ENCODE assay signal across 8 cellular contexts in the genomic region with DNA sequence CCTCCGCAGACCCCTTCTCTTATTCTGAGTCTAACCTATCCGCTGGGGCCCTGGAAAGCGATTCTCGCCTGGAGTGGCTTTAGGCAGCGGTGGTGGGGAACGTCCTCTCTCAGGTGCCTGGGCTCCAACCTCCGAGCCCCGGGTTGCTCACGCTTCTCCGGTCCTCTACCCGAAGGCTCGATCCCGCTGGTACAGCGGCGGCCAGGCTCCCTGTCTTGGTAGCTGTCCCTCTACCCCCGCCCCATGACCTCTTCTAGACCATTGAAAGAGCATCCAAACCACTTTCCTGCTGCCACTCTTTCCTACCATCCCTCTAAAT. TPM values are rescaled to one million over a fixed set of nuclear protein-coding genes. Genes with fewer than 3 reads are reported as not detected.
A peak's percentile ranks its signal among the peaks of the same experiment; 100 is the strongest.
DNase-seq lines count a peak whose midpoint lies in the region; ATAC-seq and TF ChIP-seq lines count a peak whose summit lies in the region.

No MANE protein-coding gene starts in this region.

- no peaks in the 10 kb centered on the region for H3K36me3 Mint-ChIP-seq in activated CD8-positive, alpha-beta T cell treated with anti-CD3 and anti-CD28 coated beads, Interleukin-2, amount 10 ng/mL, durations not matched to agents 7 days and 5 days (ENCODE audit: low read depth)
- H3K36me3 Mint-ChIP-seq in glutamatergic neuron (ENCODE audit: unreplicated experiment) (peaks cover 5% of the 10 kb centered on the region), progenitor cell of endocrine pancreas (ENCODE audit: insufficient read depth) (no peaks in the 10 kb centered on the region)

- H3K9me3 ChIP-seq in HUES64 (ENCODE audit: insufficient read depth, low read depth, low read length) = no peaks in the 10 kb centered on the region

- H3K4me3 Mint-ChIP-seq in activated CD8-positive, alpha-beta T cell treated with anti-CD3 and anti-CD28 coated beads, Interleukin-2, amount 10 ng/mL, durations not matched to agents 7 days and 5 days = peak overlapping the region; percentile 81
- peak overlapping the region; percentile 94 for H3K4me3 Mint-ChIP-seq in glutamatergic neuron (ENCODE audit: unreplicated experiment)
- H3K4me3 Mint-ChIP-seq in progenitor cell of endocrine pancreas (ENCODE audit: low read depth) = peak overlapping the region; percentile 97

- peak; percentile 29 for ATAC-seq in GM21423 (IDR thresholded peaks at IDR 0.05; ENCODE audit: unreplicated experiment)
- peak; percentile 51 for ATAC-seq in activated CD8-positive, alpha-beta T cell treated with anti-CD3 and anti-CD28 coated beads, Interleukin-2, amount 10 ng/mL, durations not matched to agents 7 days and 5 days

- POLR2A ChIA-PET in activated CD8-positive, alpha-beta T cell treated with anti-CD3 and anti-CD28 coated beads, Interleukin-2, amount 10 ng/mL, durations not matched to agents 7 days and 5 days (lab: Charles Lee) = interaction anchor here (0.9 kb wide), 1 partner anchor 27 kb away, joined by 3 read pairs; no protein-coding TSS in a partner anchor

- peaks cover 23% of the 10 kb centered on the region for H3K27me3 ChIP-seq in HUES64 (ENCODE audit: insufficient read depth, low read length)

- WGBS in HUES64 = under 1% methylated on average over 16 of the region's 16 CpGs

- peaks cover 25% of the 10 kb centered on the region for H3K4me1 Mint-ChIP-seq in activated CD8-positive, alpha-beta T cell treated with anti-CD3 and anti-CD28 coated beads, Interleukin-2, amount 10 ng/mL, durations not matched to agents 7 days and 5 days (ENCODE audit: low read depth)
- H3K4me1 Mint-ChIP-seq in glutamatergic neuron (ENCODE audit: low read depth, unreplicated experiment) = peaks cover 6% of the 10 kb centered on the region
- H3K4me1 Mint-ChIP-seq in progenitor cell of endocrine pancreas (ENCODE audit: low read depth) = peaks cover 44% of the 10 kb centered on the region

- CTCF ChIA-PET in activated CD8-positive, alpha-beta T cell treated with anti-CD3 and anti-CD28 coated beads, Interleukin-2, amount 10 ng/mL, durations not matched to agents 7 days and 5 days (lab: Charles Lee) = interaction anchor here (1.0 kb wide), 1 partner anchor 211 kb away, joined by 3 read pairs; no protein-coding TSS in a partner anchor

- DNase-seq in DMS53 (lab: John Stamatoyannopoulos, UW) (peak; percentile 95), glutamatergic neuron (no peak), progenitor cell of endocrine pancreas (ENCODE audit: low spot score, unreplicated experiment) (no peak), NCI-H1048 (lab: John Stamatoyannopoulos, UW) (no peak), NCI-H2196 treated with DMSO at 0.1 percent for 48 hours (lab: John Stamatoyannopoulos, UW; ENCODE audit: unreplicated experiment) (no peak)
- peak; percentile 47 for DNase-seq in activated CD8-positive, alpha-beta T cell treated with anti-CD3 and anti-CD28 coated beads, Interleukin-2, amount 10 ng/mL, durations not matched to agents 7 days and 5 days

- TF ChIP-seq CTCF in glutamatergic neuron (IDR thresholded peaks at IDR 0.05; ENCODE audit: partially characterized antibody, unreplicated experiment) (no peak), progenitor cell of endocrine pancreas (IDR thresholded peaks at IDR 0.05; ENCODE audit: unreplicated experiment) (no peak)

- H3K36me3 ChIP-seq in HUES64 (ENCODE audit: insufficient read depth, low read length) = no peaks in the 10 kb centered on the region

- peak overlapping the region; percentile 63 for H3K27ac Mint-ChIP-seq in activated CD8-positive, alpha-beta T cell treated with anti-CD3 and anti-CD28 coated beads, Interleukin-2, amount 10 ng/mL, durations not matched to agents 7 days and 5 days
- H3K27ac Mint-ChIP-seq in glutamatergic neuron (ENCODE audit: unreplicated experiment) (peak overlapping the region; percentile 75), progenitor cell of endocrine pancreas (peak overlapping the region; percentile 93)

- H3K27me3 Mint-ChIP-seq in activated CD8-positive, alpha-beta T cell treated with anti-CD3 and anti-CD28 coated beads, Interleukin-2, amount 10 ng/mL, durations not matched to agents 7 days and 5 days (ENCODE audit: low read depth) = peaks cover 36% of the 10 kb centered on the region
- H3K27me3 Mint-ChIP-seq in glutamatergic neuron (ENCODE audit: unreplicated experiment) = peaks cover 8% of the 10 kb centered on the region
- H3K27me3 Mint-ChIP-seq in progenitor cell of endocrine pancreas = peaks cover 25% of the 10 kb centered on the region

- peaks cover 4% of the 10 kb centered on the region for H3K4me1 ChIP-seq in HUES64 (ENCODE audit: insufficient read depth, low read length)

- peak overlapping the region; percentile 78 for H3K4me3 ChIP-seq in HUES64 (ENCODE audit: low read length)

- H3K9ac ChIP-seq in HUES64 (ENCODE audit: low read depth, low read length) = peak overlapping the region; percentile 68

- peak overlapping the region; percentile 46; the same call in 1 of the 2 replicates for H3K27ac ChIP-seq in HUES64 (ENCODE audit: low read depth, low read length)

- no peaks in the 10 kb centered on the region for H3K9me3 Mint-ChIP-seq in activated CD8-positive, alpha-beta T cell treated with anti-CD3 and anti-CD28 coated beads, Interleukin-2, amount 10 ng/mL, durations not matched to agents 7 days and 5 days (ENCODE audit: insufficient read depth)
- peaks cover 5% of the 10 kb centered on the region for H3K9me3 Mint-ChIP-seq in glutamatergic neuron (ENCODE audit: unreplicated experiment)
- no peaks in the 10 kb centered on the region for H3K9me3 Mint-ChIP-seq in progenitor cell of endocrine pancreas (ENCODE audit: low read depth)

RNA-seq across cellular contexts. Expression of gene HEBP1, which starts 0.5 kb away (rescaled TPM):
- polyA plus RNA-seq in HUES64 (2013, experiment 1 of 2) = 29.0 TPM
- 37.7 TPM for polyA plus RNA-seq in HUES64 (2013, experiment 2 of 2)
- total RNA-seq in activated CD8-positive, alpha-beta T cell treated with anti-CD3 and anti-CD28 coated beads, Interleukin-2, amount 10 ng/mL, durations not matched to agents 7 days and 5 days = 10 to 100 TPM; 13.2 to 14.6 TPM
- 3.0 TPM for total RNA-seq in glutamatergic neuron (ENCODE audit: unreplicated experiment)
- total RNA-seq in progenitor cell of endocrine pancreas = 109 and 111 TPM in 2 replicates

RNA-seq across cellular contexts. Expression of gene FAM234B, which starts 43.6 kb away (rescaled TPM):
- 10.9 TPM for polyA plus RNA-seq in HUES64 (2013, experiment 1 of 2)
- polyA plus RNA-seq in HUES64 (2013, experiment 2 of 2) = 12.7 TPM
- 1 to 10 TPM; 4.2 to 4.3 TPM for total RNA-seq in activated CD8-positive, alpha-beta T cell treated with anti-CD3 and anti-CD28 coated beads, Interleukin-2, amount 10 ng/mL, durations not matched to agents 7 days and 5 days
- 26.8 TPM for total RNA-seq in glutamatergic neuron (ENCODE audit: unreplicated experiment)
- 18.7 and 19.7 TPM in 2 replicates for total RNA-seq in progenitor cell of endocrine pancreas

RNA-seq across cellular contexts. Expression of gene GPRC5D, which starts 48.6 kb away (rescaled TPM):
- polyA plus RNA-seq in HUES64 (2013, experiment 1 of 2) = not detected
- polyA plus RNA-seq in HUES64 (2013, experiment 2 of 2) = not detected
- total RNA-seq in activated CD8-positive, alpha-beta T cell treated with anti-CD3 and anti-CD28 coated beads, Interleukin-2, amount 10 ng/mL, durations not matched to agents 7 days and 5 days = not detected
- total RNA-seq in glutamatergic neuron (ENCODE audit: unreplicated experiment) (not detected), progenitor cell of endocrine pancreas (not detected in 2 replicates)

Comparison
In these comparisons a context has a peak if more than half of its experiments do, and no peak if none do; other contexts are left out.
1. DNase-seq: peak in DMS53 (single experiment) and activated CD8-positive, alpha-beta T cell treated with anti-CD3 and anti-CD28 coated beads, Interleukin-2, amount 10 ng/mL, durations not matched to agents 7 days and 5 days (single experiment); none in glutamatergic neuron (single experiment), progenitor cell of endocrine pancreas (single experiment), NCI-H1048 (single experiment) and NCI-H2196 treated with DMSO at 0.1 percent for 48 hours (single experiment).
2. Peak in every context shown above with its lines, with median percentiles within 50 percentile points of each other: H3K27ac Mint-ChIP-seq and H3K4me3 Mint-ChIP-seq.